In the genomic region with DNA sequence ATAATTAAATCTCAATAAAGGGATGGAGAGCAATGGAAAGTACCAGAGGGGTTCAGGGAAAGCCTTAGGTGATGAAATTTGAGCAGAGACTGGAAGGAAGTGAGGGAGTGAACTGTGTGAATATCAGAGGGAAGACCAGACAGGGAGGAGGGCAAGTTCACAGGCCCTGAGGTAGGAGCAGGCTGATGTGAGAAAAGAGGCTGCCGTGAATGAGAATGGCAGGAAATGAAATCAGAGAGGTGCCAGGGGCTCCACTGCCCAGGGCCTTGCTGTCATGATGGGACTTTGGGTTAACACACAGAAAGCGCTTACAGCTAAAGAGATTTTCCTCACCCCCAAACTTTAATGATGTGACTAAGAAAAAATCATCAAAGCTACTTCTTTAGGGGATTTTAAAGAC, we compare ENCODE assay signal across 1 cellular context.
TF ChIP-seq lines count a peak whose summit lies in the region.

No MANE protein-coding gene starts in this region.

TF ChIP-seq in endothelial cell of umbilical vein, 7 proteins besides CTCF, POLR2A, EP300 and RAD21:
- TF ChIP-seq POLR2AphosphoS5 (IDR thresholded peaks at IDR 0.05; ENCODE audit: insufficient read depth, low read depth, low read length) (no peak), JUN (IDR thresholded peaks at IDR 0.05; ENCODE audit: borderline replicate concordance, insufficient read depth, insufficient read length, low read depth) (no peak)
TF ChIP-seq in endothelial cell of umbilical vein: peak in this region for 0.
